ENCODE assay signal across 9 cellular contexts in genomic region chr20:46402236-46402886, GRCh38. TPM values are rescaled to one million over a fixed set of nuclear protein-coding genes. Genes with fewer than 3 reads are reported as not detected.
DNase-seq lines count a peak whose midpoint lies in the region; ATAC-seq and TF ChIP-seq lines count a peak whose summit lies in the region.
"Had no signal": no experiment of that assay in that cellular context is flagged by ENCODE, and none has a peak within 500 bp of the region (broad histone marks: within the 10 kb centered on the region; RNA-seq: fewer than 3 reads in every experiment).

No MANE protein-coding gene starts in this region.

- peaks cover 34 to 84% (median 81%) of the 10 kb centered on the region in 9 donors for H3K4me1 ChIP-seq in heart right ventricle
- H3K4me1 ChIP-seq in muscle layer of colon (ENCODE audit: insufficient read depth, low read length) = peaks cover 61% of the 10 kb centered on the region
- H3K4me1 ChIP-seq in urinary bladder (ENCODE audit: insufficient read depth) = peaks cover 9% of the 10 kb centered on the region

- peak overlapping the region; percentile 3 for H3K9ac ChIP-seq in muscle layer of colon (ENCODE audit: low read length)

- WGBS in heart right ventricle, 2 donors = 36 to 45% methylated on average over 3 of the region's 3 CpGs
- WGBS in urinary bladder = 30% methylated on average over 3 of the region's 3 CpGs

- POLR2A ChIA-PET in HEK293T (lab: Yijun Ruan, JAX) = interaction anchor here (1.4 kb wide), 1 partner anchor 38 kb away, joined by 12 read pairs; no protein-coding TSS in a partner anchor

- peak overlapping the region in 7 of 10 donors; percentile 58 to 81 (median 74) for H3K27ac ChIP-seq in heart right ventricle
- peak overlapping the region; percentile 91 for H3K27ac ChIP-seq in caudate nucleus (ENCODE audit: low read depth, low read length)
- no peak overlapping the region for H3K27ac ChIP-seq in muscle layer of colon (ENCODE audit: low read depth, low read length)
- H3K27ac ChIP-seq in urinary bladder (ENCODE audit: low read depth) = peak overlapping the region; percentile 35

- ATAC-seq in heart right ventricle (no peak), Right ventricle myocardium inferior (no peak)

- CTCF ChIA-PET in HEK293T (lab: Yijun Ruan, JAX) = interaction anchor here (0.6 kb wide), 2 partner anchors 406 to 1734 kb away, joined by 3 to 6 read pairs; no protein-coding TSS in a partner anchor

- no peak for TF ChIP-seq CTCF in heart right ventricle (IDR thresholded peaks at IDR 0.05)

- H3K36me3 ChIP-seq in heart right ventricle (peaks cover 0 to 22% (median 3%) of the 10 kb centered on the region in 9 donors), muscle layer of colon (ENCODE audit: insufficient read depth, low read length) (peaks cover 11% of the 10 kb centered on the region), urinary bladder (ENCODE audit: insufficient read depth) (no peaks in the 10 kb centered on the region)

- DNase-seq in heart right ventricle = no peak
- no peak for DNase-seq in Right ventricle myocardium inferior (ENCODE audit: missing footprints)
- DNase-seq in caudate nucleus (lab: John Stamatoyannopoulos, UW) = peak in 36 of 61 donors; percentile 10 to 77 (median 40)
- no peak for DNase-seq in HEK293T (ENCODE audit: extremely low spot score)
- no peak for DNase-seq in NCI-H510A treated with DMSO at 0.1 percent for 48 hours (lab: John Stamatoyannopoulos, UW)
- DNase-seq in SIG-M5 treated with dmso at 0.1 percent for 504 hours (lab: John Stamatoyannopoulos, UW; ENCODE audit: unreplicated experiment) = no peak
- DNase-seq: stimulated activated CD8-positive, alpha-beta memory T cell treated with anti-CD3 and anti-CD28 coated beads, Interleukin-4, amount 100 ng/mL, for 48 hours had no signal

- H3K27me3 ChIP-seq in heart right ventricle = no peaks in the 10 kb centered on the region
- H3K27me3 ChIP-seq in muscle layer of colon (ENCODE audit: control insufficient read depth in 1 of 2, insufficient read depth in 2 of 2, low read length in 2 of 2) = no peaks in the 10 kb centered on the region

- intact Hi-C loops in heart right ventricle (cut with DNase I) (loop anchor here in 3 of 10 donors (5.0 kb wide), 2 partner anchors 35 to 40 kb away; no protein-coding TSS in a partner anchor), Right ventricle myocardium inferior (cut with DNase I) (no loop called here)

- H3K9me3 ChIP-seq in heart right ventricle (no peaks in the 10 kb centered on the region), muscle layer of colon (ENCODE audit: low read length) (no peaks in the 10 kb centered on the region)

- H3K4me3 ChIP-seq in heart right ventricle (no peak overlapping the region), muscle layer of colon (ENCODE audit: low read depth in 1 of 2, low read length in 2 of 2) (no peak overlapping the region), urinary bladder (ENCODE audit: low read depth, low read length) (no peak overlapping the region)

TF ChIP-seq in HEK293T, 16 proteins besides CTCF, POLR2A, EP300 and RAD21:
- TF ChIP-seq FOXM1 (IDR thresholded peaks at IDR 0.05; ENCODE audit: borderline replicate concordance) (no peak), L3MBTL2 (conservative IDR thresholded peaks at IDR 0.05) (no peak), SUZ12 (IDR thresholded peaks at IDR 0.05) (no peak), FOXA1 (IDR thresholded peaks at IDR 0.05) (no peak), SP1 (IDR thresholded peaks at IDR 0.05) (no peak), CTBP1 (IDR thresholded peaks at IDR 0.05; ENCODE audit: borderline replicate concordance) (no peak), HDGF (IDR thresholded peaks at IDR 0.05; ENCODE audit: borderline replicate concordance) (no peak), FOXK2 (IDR thresholded peaks at IDR 0.05) (no peak), TARDBP (IDR thresholded peaks at IDR 0.05) (no peak), NFRKB (IDR thresholded peaks at IDR 0.05) (no peak), ARNT (IDR thresholded peaks at IDR 0.05) (no peak)
- TF ChIP-seq, protein P1, sequence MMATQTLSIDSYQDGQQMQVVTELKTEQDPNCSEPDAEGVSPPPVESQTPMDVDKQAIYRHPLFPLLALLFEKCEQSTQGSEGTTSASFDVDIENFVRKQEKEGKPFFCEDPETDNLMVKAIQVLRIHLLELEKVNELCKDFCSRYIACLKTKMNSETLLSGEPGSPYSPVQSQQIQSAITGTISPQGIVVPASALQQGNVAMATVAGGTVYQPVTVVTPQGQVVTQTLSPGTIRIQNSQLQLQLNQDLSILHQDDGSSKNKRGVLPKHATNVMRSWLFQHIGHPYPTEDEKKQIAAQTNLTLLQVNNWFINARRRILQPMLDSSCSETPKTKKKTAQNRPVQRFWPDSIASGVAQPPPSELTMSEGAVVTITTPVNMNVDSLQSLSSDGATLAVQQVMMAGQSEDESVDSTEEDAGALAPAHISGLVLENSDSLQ (IDR thresholded peaks at IDR 0.05) = no peak

RNA-seq across cellular contexts. Expression of gene ELMO2, which starts 4.1 kb away (rescaled TPM):
- total RNA-seq in heart right ventricle = 10 to 100 TPM; 23.6 to 46.0 (median 28.9) TPM
- 10 to 100 TPM; 17.2 to 20.2 TPM for polyA plus RNA-seq in heart right ventricle
- total RNA-seq in Right ventricle myocardium inferior = 38.7 TPM
- total RNA-seq in urinary bladder = 41.6 TPM
- 31.2 TPM for polyA plus RNA-seq in urinary bladder

Comparison
In these comparisons a context has a peak if more than half of its experiments do, and no peak if none do; other contexts are left out.
1. DNase-seq: peak in caudate nucleus (36 of 61); none in heart right ventricle (0 of 2), Right ventricle myocardium inferior (single experiment), HEK293T (single experiment), NCI-H510A treated with DMSO at 0.1 percent for 48 hours (single experiment) and SIG-M5 treated with dmso at 0.1 percent for 504 hours (single experiment).